In genomic region chr20:10551732-10552724, GRCh38 we compare ENCODE assay signal across 1 cellular context.
A peak's percentile ranks its signal among the peaks of the same experiment; 100 is the strongest.
TF ChIP-seq lines count a peak whose summit lies in the region.

No MANE protein-coding gene starts in this region.

TF ChIP-seq in GM12878, 131 proteins besides CTCF, POLR2A, EP300 and RAD21 (continued from another document and continues in another):
- TF ChIP-seq NR2C2 (IDR thresholded peaks at IDR 0.05; ENCODE audit: borderline replicate concordance, control insufficient read depth, insufficient read length, low read depth) (no peak), NFYA (IDR thresholded peaks at IDR 0.05; ENCODE audit: borderline replicate concordance, low read depth, low read length) (no peak), ZBTB11 (CRISPR knock-in tag; IDR thresholded peaks at IDR 0.05) (no peak), ZNF592 (IDR thresholded peaks at IDR 0.05) (no peak), SMARCA5 (IDR thresholded peaks at IDR 0.05) (no peak), RCOR1 (conservative IDR thresholded peaks at IDR 0.05; ENCODE audit: low read depth, low read length) (no peak), E4F1 (IDR thresholded peaks at IDR 0.05; ENCODE audit: borderline replicate concordance, partially characterized antibody) (no peak), FOXM1 (IDR thresholded peaks at IDR 0.05; ENCODE audit: low read depth, low read length) (0 out of 2 replicates have a peak, but pooled peaks have one; percentile 60), SMAD1 (IDR thresholded peaks at IDR 0.05; ENCODE audit: low read depth, partially characterized antibody) (no peak), HCFC1 (IDR thresholded peaks at IDR 0.05; ENCODE audit: low read length) (0 out of 2 replicates have a peak, but pooled peaks have one; percentile 15), ZBED1 (IDR thresholded peaks at IDR 0.05; ENCODE audit: borderline replicate concordance) (no peak), PRDM15 (CRISPR knock-in tag; IDR thresholded peaks at IDR 0.05) (no peak), NBN (IDR thresholded peaks at IDR 0.05) (peak; percentile 45; the same call in 1 of the 2 replicates), SKIL (IDR thresholded peaks at IDR 0.05; ENCODE audit: low read depth, poor library complexity, severe bottlenecking) (no peak), MEF2A (IDR thresholded peaks at IDR 0.05; ENCODE audit: insufficient read depth, low read depth, low read length) (no peak), ASH2L (IDR thresholded peaks at IDR 0.05; ENCODE audit: borderline replicate concordance, low read depth) (no peak), HDAC2 (IDR thresholded peaks at IDR 0.05) (no peak), SP1 (IDR thresholded peaks at IDR 0.05; ENCODE audit: low read depth, low read length) (no peak), BCL11A (IDR thresholded peaks at IDR 0.05; ENCODE audit: low read depth, low read length) (no peak), HDAC6 (IDR thresholded peaks at IDR 0.05; ENCODE audit: unreplicated experiment) (no peak), ELK1 (IDR thresholded peaks at IDR 0.05; ENCODE audit: low read depth, low read length) (no peak), EZH2 (IDR thresholded peaks at IDR 0.05; ENCODE audit: borderline replicate concordance, control insufficient read depth, low read depth, low read length) (no peak), CBFB (IDR thresholded peaks at IDR 0.05; ENCODE audit: low read depth) (no peak), MEF2B (IDR thresholded peaks at IDR 0.05; ENCODE audit: partially characterized antibody, poor library complexity, severe bottlenecking) (peak; percentile 8), RFX5 (IDR thresholded peaks at IDR 0.05; ENCODE audit: low read depth, low read length) (no peak), IRF5 (IDR thresholded peaks at IDR 0.05; ENCODE audit: borderline replicate concordance) (no peak), SIN3A (IDR thresholded peaks at IDR 0.05; ENCODE audit: low read depth, low read length) (no peak), RB1 (IDR thresholded peaks at IDR 0.05; ENCODE audit: borderline replicate concordance) (no peak), TCF3 (IDR thresholded peaks at IDR 0.05; ENCODE audit: borderline replicate concordance, insufficient read depth, low read depth, low read length) (no peak), BRCA1 (IDR thresholded peaks at IDR 0.05; ENCODE audit: low read depth, low read length) (no peak), ZBTB40 (IDR thresholded peaks at IDR 0.05; ENCODE audit: borderline replicate concordance) (no peak), KDM1A (IDR thresholded peaks at IDR 0.05; ENCODE audit: borderline replicate concordance) (no peak), POLR2AphosphoS5 (IDR thresholded peaks at IDR 0.05; ENCODE audit: low read length) (no peak), MXI1 (IDR thresholded peaks at IDR 0.05; ENCODE audit: low read depth, low read length) (no peak)
